8 cellular contexts compared by ENCODE assay signal in the genomic region with DNA sequence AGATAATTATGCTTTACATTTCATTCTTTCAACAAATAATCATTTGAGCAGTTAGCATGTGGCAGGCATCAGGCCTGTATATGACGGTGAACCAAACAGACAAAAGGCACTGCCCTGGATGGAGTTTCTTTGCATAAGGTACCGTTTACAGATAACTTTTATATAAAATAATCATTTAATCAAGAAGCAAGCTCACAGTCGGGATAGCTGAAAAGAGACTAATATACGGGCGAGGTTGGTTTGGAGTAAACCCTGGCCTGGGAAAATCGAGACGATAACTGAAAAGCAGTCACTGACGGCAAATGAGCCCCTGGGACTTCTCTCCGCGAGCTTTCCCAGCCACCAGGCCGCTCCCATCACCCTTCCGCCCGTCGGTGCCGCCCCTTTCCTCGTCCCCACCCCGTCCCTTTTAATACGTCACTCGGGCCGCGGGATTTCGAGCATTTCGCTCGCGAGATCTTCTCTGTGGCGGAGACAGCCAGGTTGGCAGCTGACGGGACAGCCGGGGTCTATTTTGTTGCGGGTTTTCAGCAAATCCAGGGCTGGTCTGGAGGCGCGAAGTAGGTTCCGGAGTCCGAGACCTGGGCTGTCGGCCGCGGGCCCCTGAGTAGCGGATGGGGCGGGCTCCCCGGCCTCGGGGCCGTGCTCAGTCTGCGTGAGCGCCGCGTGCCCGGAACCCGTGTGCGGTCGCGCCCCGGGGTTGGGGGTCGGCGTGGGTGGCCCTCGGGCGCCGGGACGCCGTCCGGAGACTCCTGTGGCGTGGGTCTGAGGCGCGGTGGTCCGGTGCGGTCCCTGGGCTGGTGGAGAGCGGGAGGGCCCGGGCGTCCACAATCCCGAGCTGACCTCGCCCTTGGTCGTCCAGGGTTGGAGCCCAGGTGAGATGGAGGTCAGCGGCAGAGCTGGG. TPM values are rescaled to one million over a fixed set of nuclear protein-coding genes. Genes with fewer than 3 reads are reported as not detected.
DNase-seq lines count a peak whose midpoint lies in the region; ATAC-seq and TF ChIP-seq lines count a peak whose summit lies in the region.

A gene (plus strand): TSS at position 462 of the 904 bp plus-strand sequence. CDS start 703 bp downstream, outside the sequence.

- DNase-seq in GM13976 (ENCODE audit: low spot score) = peak; percentile 94
- peak; percentile 97 for DNase-seq in NCI-H146 treated with DMSO at 0.1 percent for 48 hours (lab: John Stamatoyannopoulos, UW; ENCODE audit: unreplicated experiment)
- peak; percentile 85 for DNase-seq in amniotic stem cell (lab: John Stamatoyannopoulos, UW)
- peak; percentile 96 for DNase-seq in left ventricle myocardium inferior
- DNase-seq in prostate gland (ENCODE audit: low spot score) = peak; percentile 95

- WGBS in prostate gland = under 1% methylated on average over 53 of the region's 71 CpGs
- under 1% methylated on average over 71 of the region's 71 CpGs for WGBS in urinary bladder

- H3K27ac ChIP-seq in left ventricle myocardium inferior (replicated peaks) (peak within 1 kb of the TSS; percentile 97), prostate gland (peak within 1 kb of the TSS; percentile 92 to 94), urinary bladder (ENCODE audit: low read depth) (peak within 1 kb of the TSS; percentile 92)

- H3K36me3 Mint-ChIP-seq in T-helper 1 cell treated with Interleukin-12 subunit alpha and Interleukin-12 subunit beta and Interleukin-4 antibody, amounts not matched to agents 30 μg/mL and 1 μg/mL, for 36 hours (ENCODE audit: low read depth) = peaks cover 7% of the 10 kb centered on the region

- no peaks in the 10 kb centered on the region for H3K27me3 ChIP-seq in left ventricle myocardium inferior (ENCODE audit: low read depth)
- no peaks in the 10 kb centered on the region for H3K27me3 ChIP-seq in prostate gland (replicated peaks; ENCODE audit: insufficient read depth)

- TF ChIP-seq POLR2A in prostate gland (IDR thresholded peaks at IDR 0.05) = peak; percentile 91

- H3K4me3 ChIP-seq in left ventricle myocardium inferior (peak within 1 kb of the TSS; percentile 98), prostate gland (peak within 1 kb of the TSS; percentile 92 to 97), urinary bladder (ENCODE audit: low read depth, low read length) (peak within 1 kb of the TSS; percentile 100)

- H3K4me1 ChIP-seq in left ventricle myocardium inferior = peaks cover 58% of the 10 kb centered on the region
- H3K4me1 ChIP-seq in prostate gland (replicated peaks) = no peaks in the 10 kb centered on the region
- H3K4me1 ChIP-seq in urinary bladder (ENCODE audit: insufficient read depth) = peaks cover 2% of the 10 kb centered on the region

- H3K4me1 Mint-ChIP-seq in T-helper 1 cell treated with Interleukin-12 subunit alpha and Interleukin-12 subunit beta and Interleukin-4 antibody, amounts not matched to agents 30 μg/mL and 1 μg/mL, for 36 hours (ENCODE audit: low read depth) = peaks cover 27% of the 10 kb centered on the region

- no peaks in the 10 kb centered on the region for H3K9me3 ChIP-seq in left ventricle myocardium inferior (replicated peaks)
- no peaks in the 10 kb centered on the region for H3K9me3 ChIP-seq in prostate gland

- H3K4me3 Mint-ChIP-seq in T-helper 1 cell treated with Interleukin-12 subunit alpha and Interleukin-12 subunit beta and Interleukin-4 antibody, amounts not matched to agents 30 μg/mL and 1 μg/mL, for 36 hours = peak within 1 kb of the TSS; percentile 91

- no peak for TF ChIP-seq CTCF in GM13976 (IDR thresholded peaks at IDR 0.05; ENCODE audit: borderline replicate concordance, control extremely low read depth, extremely low read depth, insufficient read depth, missing control alignments)
- no peak for TF ChIP-seq CTCF in left ventricle myocardium inferior (IDR thresholded peaks at IDR 0.05; ENCODE audit: borderline replicate concordance)
- peak in 1 of 4 experiments; percentile 7 for TF ChIP-seq CTCF in prostate gland (IDR thresholded peaks at IDR 0.05)

- H3K27me3 Mint-ChIP-seq in T-helper 1 cell treated with Interleukin-12 subunit alpha and Interleukin-12 subunit beta and Interleukin-4 antibody, amounts not matched to agents 30 μg/mL and 1 μg/mL, for 36 hours (ENCODE audit: low read depth) = peaks cover 14% of the 10 kb centered on the region

- H3K27ac Mint-ChIP-seq in T-helper 1 cell treated with Interleukin-12 subunit alpha and Interleukin-12 subunit beta and Interleukin-4 antibody, amounts not matched to agents 30 μg/mL and 1 μg/mL, for 36 hours = peak within 1 kb of the TSS; percentile 87

- intact Hi-C loops in left ventricle myocardium inferior (cut with micrococcal nuclease) (loop anchor here (10.0 kb wide), 1 partner anchor 126 kb away; no protein-coding TSS in a partner anchor), prostate gland (cut with DNase I) (no loop called here)

- ATAC-seq in HG02870 (IDR thresholded peaks at IDR 0.05; ENCODE audit: unreplicated experiment) = peak; percentile 98

- H3K9me3 Mint-ChIP-seq in T-helper 1 cell treated with Interleukin-12 subunit alpha and Interleukin-12 subunit beta and Interleukin-4 antibody, amounts not matched to agents 30 μg/mL and 1 μg/mL, for 36 hours = no peaks in the 10 kb centered on the region

- peaks cover 15% of the 10 kb centered on the region for H3K36me3 ChIP-seq in left ventricle myocardium inferior
- H3K36me3 ChIP-seq in prostate gland = no peaks in the 10 kb centered on the region
- no peaks in the 10 kb centered on the region for H3K36me3 ChIP-seq in urinary bladder (ENCODE audit: insufficient read depth)

- in situ Hi-C loops in GM13976 (cut with MboI; ENCODE audit: low sequenced_read_pairs, unreplicated experiment) = loop anchor here (25.0 kb wide), 1 partner anchor 259 kb away; no protein-coding TSS in a partner anchor

RNA-seq across cellular contexts. Expression of the gene that starts here (rescaled TPM):
- total RNA-seq in left ventricle myocardium inferior (51.6 TPM), prostate gland (10 to 100 TPM; 29.5 to 52.0 TPM), urinary bladder (106 TPM)
- polyA plus RNA-seq in urinary bladder = 37.4 TPM

Comparison
In these comparisons a context has a peak if more than half of its experiments do, and no peak if none do; other contexts are left out.
1. Peak in every context shown above with its lines: DNase-seq, ATAC-seq, H3K4me3 ChIP-seq and H3K27ac ChIP-seq.